29 cellular contexts compared by ENCODE assay signal in genomic region chr5:79257314-79257713, GRCh38.
"Had no signal": no experiment of that assay in that cellular context is flagged by ENCODE, and none has a peak within 500 bp of the region (broad histone marks: within the 10 kb centered on the region; RNA-seq: fewer than 3 reads in every experiment).

No MANE protein-coding gene starts in this region.

- H3K4me1 ChIP-seq: breast epithelium, colonic mucosa had no signal

- ATAC-seq: activated T-cell treated with anti-CD3 and anti-CD28 coated beads, Interleukin-2, amount 50 U/mL, for 72 hours; activated T-helper 17 cell treated with anti-CD3 and anti-CD28 coated beads, Interleukin-2, amount 50 U/mL, for 72 hours; esophagus mucosa had no signal

- H3K36me3 ChIP-seq: breast epithelium, cardiac muscle cell, colonic mucosa had no signal

- FAIRE-seq: frontal cortex had no signal

- H3K9me3 ChIP-seq: breast epithelium, colonic mucosa had no signal

- H3K27ac ChIP-seq: breast epithelium, cardiac muscle cell, colonic mucosa had no signal

- H3K4me3 ChIP-seq: breast epithelium, cardiac muscle cell, colonic mucosa had no signal

- H3K27me3 ChIP-seq: breast epithelium, cardiac muscle cell, colonic mucosa had no signal

- DNase-seq: activated CD4-positive, alpha-beta memory T cell treated with anti-CD3 and anti-CD28 coated beads, Interleukin-2, amount 10 ng/mL, durations not matched to agents 7 days and 5 days; activated CD4-positive, alpha-beta T cell treated with anti-CD3 and anti-CD28 coated beads for 1 hour; activated CD4-positive, alpha-beta T cell treated with anti-CD3 and anti-CD28 coated beads for 4 hours; activated CD4-positive, alpha-beta T cell treated with anti-CD3 and anti-CD28 coated beads, Interleukin-2, amount 10 ng/mL, durations not matched to agents 7 days and 5 days; activated CD4-positive, alpha-beta T cell treated with anti-CD3 and anti-CD28 coated beads, Interleukin-2, amount 50 U/mL, for 4 hours; activated CD8-positive, alpha-beta memory T cell treated with anti-CD3 and anti-CD28 coated beads, Interleukin-2, amount 50 U/mL, for 48 hours; activated effector memory CD4-positive, alpha-beta T cell treated with Interleukin-2 at 50 U/mL for 16 hours; activated gamma-delta T cell treated with Interleukin-2 at 50 U/mL for 16 hours; activated naive CD4-positive, alpha-beta T cell treated with anti-CD3 and anti-CD28 coated beads, Interleukin-2, amount 50 U/mL, for 16 hours; activated naive CD4-positive, alpha-beta T cell treated with Interleukin-2 at 50 U/mL for 16 hours; activated T-cell treated with anti-CD3 and anti-CD28 coated beads for 4 hours; activated T-cell treated with anti-CD3 and anti-CD28 coated beads, Interleukin-2, amount 50 U/mL, for 24 hours; activated T-cell treated with anti-CD3 and anti-CD28 coated beads, Interleukin-2, amount 50 U/mL, for 72 hours; amygdala; aorta; central memory CD4-positive, alpha-beta T cell; cerebellar nuclear complex; colonic mucosa; effector memory CD4-positive, alpha-beta T cell; endodermal cell; foreskin fibroblast; head of caudate nucleus; hippocampal formation; T-helper 2 cell had no signal
